Comparison of ENCODE assay signal across 10 cellular contexts in the genomic region with DNA sequence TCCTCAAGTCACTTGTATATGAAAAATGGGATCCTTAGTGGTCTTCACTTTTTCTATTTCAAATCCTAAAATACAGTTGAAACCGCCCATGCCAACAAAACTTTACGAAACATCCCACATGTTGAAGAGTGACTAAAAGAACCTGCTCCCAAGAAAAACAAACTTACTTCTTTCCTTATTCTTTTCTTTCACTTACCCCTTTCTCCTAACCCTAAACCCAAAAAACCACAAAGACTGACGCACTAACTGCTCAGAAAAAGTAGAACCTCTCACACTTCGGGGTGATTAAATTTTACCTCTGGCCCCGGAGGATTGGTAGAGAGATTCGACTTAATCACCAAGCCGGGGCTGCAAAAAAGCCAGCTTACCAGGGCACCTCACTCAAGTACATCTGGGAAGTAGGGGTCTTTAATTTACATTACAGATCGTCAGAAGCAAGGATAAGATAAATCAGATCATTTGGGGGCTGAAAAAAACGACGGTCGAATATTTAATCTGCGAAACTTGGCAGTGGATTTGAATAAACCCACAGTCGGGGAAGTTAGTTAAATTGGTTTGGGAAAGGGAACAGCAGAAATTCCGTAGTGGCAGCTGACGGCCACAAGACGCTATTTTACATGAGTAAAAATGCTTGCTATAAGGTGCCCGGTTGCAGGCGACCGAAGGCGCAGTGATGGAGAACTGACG. TPM values are rescaled to one million over a fixed set of nuclear protein-coding genes. Genes with fewer than 3 reads are reported as not detected.
A peak's percentile ranks its signal among the peaks of the same experiment; 100 is the strongest.
DNase-seq lines count a peak whose midpoint lies in the region; ATAC-seq and TF ChIP-seq lines count a peak whose summit lies in the region.
"Had no signal": no experiment of that assay in that cellular context is flagged by ENCODE, and none has a peak within 500 bp of the region (broad histone marks: within the 10 kb centered on the region; RNA-seq: fewer than 3 reads in every experiment).

No MANE protein-coding gene starts in this region.

- DNase-seq in DMS 273 treated with DMSO at 0.1 percent for 48 hours (lab: John Stamatoyannopoulos, UW) (peak; percentile 17), DMS 273 (lab: John Stamatoyannopoulos, UW; ENCODE audit: unreplicated experiment) (no peak), spleen (no peak), HPDE6-E6E7 (ENCODE audit: extremely low spot score) (no peak)
- DNase-seq in activated CD8-positive, alpha-beta T cell treated with anti-CD3 and anti-CD28 coated beads for 36 hours: peak; percentile 13
- DNase-seq: WERI-Rb-1 had no signal

- H3K9me3 ChIP-seq in iPS-18a (ENCODE audit: control insufficient read depth, low read depth, low read length) (no peaks in the 10 kb centered on the region), spleen (no peaks in the 10 kb centered on the region)

- peak overlapping the region; percentile 78 for H3K4me3 ChIP-seq in iPS-18a (ENCODE audit: low read length)
- H3K4me3 ChIP-seq in spleen: peak overlapping the region; percentile 29 to 70 (median 44)

- no peak overlapping the region for H3K27ac ChIP-seq in iPS-18a (ENCODE audit: low read length)
- H3K27ac ChIP-seq in spleen: no peak overlapping the region
- H3K27ac ChIP-seq: 22Rv1 had no signal

- WGBS in spleen, 5 donors: 18 to 33% (median 25%) methylated on average over 21 of the region's 21 CpGs

- POLR2A ChIA-PET in activated CD8-positive, alpha-beta T cell treated with anti-CD3 and anti-CD28 coated beads for 36 hours (lab: Charles Lee): no interaction called here

- H3K9me3 Mint-ChIP-seq in activated CD8-positive, alpha-beta T cell treated with anti-CD3 and anti-CD28 coated beads for 36 hours: no peaks in the 10 kb centered on the region

- H3K9ac ChIP-seq in iPS-18a (ENCODE audit: low read length): peak overlapping the region; percentile 74

- no peaks in the 10 kb centered on the region for H3K36me3 Mint-ChIP-seq in activated CD8-positive, alpha-beta T cell treated with anti-CD3 and anti-CD28 coated beads for 36 hours (ENCODE audit: low read depth)

- peaks cover 69% of the 10 kb centered on the region for H3K27me3 Mint-ChIP-seq in activated CD8-positive, alpha-beta T cell treated with anti-CD3 and anti-CD28 coated beads for 36 hours

- H3K4me1 Mint-ChIP-seq in activated CD8-positive, alpha-beta T cell treated with anti-CD3 and anti-CD28 coated beads for 36 hours (ENCODE audit: low read depth): peaks cover 29% of the 10 kb centered on the region

- ATAC-seq in activated CD8-positive, alpha-beta T cell treated with anti-CD3 and anti-CD28 coated beads for 36 hours: no peak
- ATAC-seq in HG03565 (IDR thresholded peaks at IDR 0.05; ENCODE audit: unreplicated experiment) (no peak), HG02840 (IDR thresholded peaks at IDR 0.05; ENCODE audit: low FRiP score, unreplicated experiment) (no peak)

- CTCF ChIA-PET in activated CD8-positive, alpha-beta T cell treated with anti-CD3 and anti-CD28 coated beads for 36 hours (lab: Charles Lee): no interaction called here

- TF ChIP-seq POLR2A in spleen (IDR thresholded peaks at IDR 0.05): no peak

- H3K4me1 ChIP-seq in iPS-18a (ENCODE audit: control insufficient read depth, low read depth, low read length) (peaks cover 14% of the 10 kb centered on the region), spleen (peaks cover 9 to 21% (median 20%) of the 10 kb centered on the region in 6 donors)

- H3K36me3 ChIP-seq in iPS-18a (ENCODE audit: control insufficient read depth, low read depth, low read length): peaks cover 5% of the 10 kb centered on the region
- no peaks in the 10 kb centered on the region for H3K36me3 ChIP-seq in spleen
- H3K36me3 ChIP-seq: WERI-Rb-1 had no signal

- TF ChIP-seq CTCF in activated CD8-positive, alpha-beta T cell treated with anti-CD3 and anti-CD28 coated beads for 36 hours (IDR thresholded peaks at IDR 0.05): no peak
- TF ChIP-seq CTCF in spleen (IDR thresholded peaks at IDR 0.05 in 8 of 11, conservative IDR thresholded peaks at IDR 0.05 in 3 of 11): no peak

- H3K27me3 ChIP-seq in iPS-18a (ENCODE audit: control insufficient read depth, insufficient read depth, low read length) (peaks cover 34% of the 10 kb centered on the region), spleen (replicated peaks in 1 of 7) (peaks cover 0 to 76% (median 33%) of the 10 kb centered on the region in 7 donors)

- H3K4me3 Mint-ChIP-seq in activated CD8-positive, alpha-beta T cell treated with anti-CD3 and anti-CD28 coated beads for 36 hours: peak overlapping the region; percentile 15

- intact Hi-C loops in activated CD8-positive, alpha-beta T cell treated with anti-CD3 and anti-CD28 coated beads for 36 hours (cut with micrococcal nuclease): no loop called here
- intact Hi-C loops in spleen (cut with DNase I; ENCODE audit: low total_unique reads): no loop called here

- H3K27ac Mint-ChIP-seq in activated CD8-positive, alpha-beta T cell treated with anti-CD3 and anti-CD28 coated beads for 36 hours: no peak overlapping the region

RNA-seq across cellular contexts. Expression of a gene that starts 1.3 kb away (rescaled TPM):
- total RNA-seq in activated CD8-positive, alpha-beta T cell treated with anti-CD3 and anti-CD28 coated beads for 36 hours: under 1 TPM; 0.18 to 0.22 TPM
- total RNA-seq in spleen: 10 to 100 TPM in 1 of 7 donors, 1 to 10 TPM in 6; 1.4 to 11.1 (median 2.5) TPM
- 1 to 10 TPM; 1.4 to 2.0 (median 1.5) TPM for polyA plus RNA-seq in spleen

RNA-seq across cellular contexts. Expression of a gene that starts 26.2 kb away (rescaled TPM):
- 10 to 100 TPM; 37.2 to 37.8 TPM for total RNA-seq in activated CD8-positive, alpha-beta T cell treated with anti-CD3 and anti-CD28 coated beads for 36 hours
- 10 to 100 TPM; 40.1 to 90.4 (median 53.7) TPM for total RNA-seq in spleen
- polyA plus RNA-seq in spleen: 10 to 100 TPM; 30.6 to 36.4 (median 34.5) TPM

RNA-seq across cellular contexts. Expression of a gene that starts 26.6 kb away (rescaled TPM):
- total RNA-seq in activated CD8-positive, alpha-beta T cell treated with anti-CD3 and anti-CD28 coated beads for 36 hours: 100 to 1,000 TPM; 102 to 107 TPM
- 100 to 1,000 TPM in 1 of 7 donors, 10 to 100 TPM in 6; 56.4 to 190 (median 63.3) TPM for total RNA-seq in spleen
- 10 to 100 TPM; 42.0 to 64.7 (median 60.1) TPM for polyA plus RNA-seq in spleen

Comparison
In these comparisons a context has a peak if more than half of its experiments do, and no peak if none do; other contexts are left out.
1. DNase-seq: peak in DMS 273 treated with DMSO at 0.1 percent for 48 hours (single experiment) and activated CD8-positive, alpha-beta T cell treated with anti-CD3 and anti-CD28 coated beads for 36 hours (single experiment); none in DMS 273 (single experiment), spleen (single experiment) and HPDE6-E6E7 (single experiment).